ENCODE assay signal across 9 cellular contexts in genomic region chr7:158814637-158815036, GRCh38. TPM values are rescaled to one million over a fixed set of nuclear protein-coding genes. Genes with fewer than 3 reads are reported as not detected.
DNase-seq lines count a peak whose midpoint lies in the region; ATAC-seq, FAIRE-seq and TF ChIP-seq lines count a peak whose summit lies in the region.
"Had no signal": no experiment of that assay in that cellular context is flagged by ENCODE, and none has a peak within 500 bp of the region (broad histone marks: within the 10 kb centered on the region; RNA-seq: fewer than 3 reads in every experiment).

No MANE protein-coding gene starts in this region.

- H3K4me2 ChIP-seq in keratinocyte (ENCODE audit: control insufficient read depth, extremely low read depth, insufficient read depth, low read depth, low read length): no peak overlapping the region

- H3K9me1 ChIP-seq in keratinocyte (ENCODE audit: control insufficient read depth, extremely low read depth, insufficient read depth, low read length): peaks cover 3% of the 10 kb centered on the region

- H2AFZ ChIP-seq in keratinocyte (ENCODE audit: control insufficient read depth, low read length): no peak overlapping the region

- H3K4me1 Mint-ChIP-seq in activated CD4-positive, alpha-beta memory T cell treated with anti-CD3 and anti-CD28 coated beads, Interleukin-2, amount 10 ng/mL, durations not matched to agents 7 days and 5 days: peaks cover 97% of the 10 kb centered on the region

- no peaks in the 10 kb centered on the region for H3K9me3 ChIP-seq in heart left ventricle
- H3K9me3 ChIP-seq in keratinocyte (ENCODE audit: control insufficient read depth, low read depth, low read length): no peaks in the 10 kb centered on the region
- no peaks in the 10 kb centered on the region for H3K9me3 ChIP-seq in tibial nerve
- no peaks in the 10 kb centered on the region for H3K9me3 ChIP-seq in adrenal gland (replicated peaks in 1 of 3)

- WGBS in heart left ventricle, 4 donors: 70 to 79% (median 74%) methylated on average over 2 of the region's 2 CpGs
- WGBS in tibial nerve, 2 donors: 84 to 96% methylated on average over 2 of the region's 2 CpGs
- WGBS in adrenal gland, 4 donors: 91 to 100% (median 96%) methylated on average over 1 to 2 of the region's 2 CpGs

- FAIRE-seq in keratinocyte (lab: Jason Lieb, UNC): no peak

- H3K27me3 Mint-ChIP-seq in activated CD4-positive, alpha-beta memory T cell treated with anti-CD3 and anti-CD28 coated beads, Interleukin-2, amount 10 ng/mL, durations not matched to agents 7 days and 5 days: no peaks in the 10 kb centered on the region

- no peaks in the 10 kb centered on the region for H4K20me1 ChIP-seq in keratinocyte (ENCODE audit: control insufficient read depth, extremely low read depth, insufficient read depth, low read length)

- H3K4me1 ChIP-seq in heart left ventricle (peaks cover 21 to 89% (median 68%) of the 10 kb centered on the region in 12 donors), keratinocyte (ENCODE audit: control insufficient read depth, extremely low read depth, insufficient read depth, low read length) (peaks cover 64% of the 10 kb centered on the region), tibial nerve (peaks cover 7 to 72% (median 61%) of the 10 kb centered on the region in 4 donors), adrenal gland (replicated peaks in 1 of 2) (peaks cover 49 to 62% of the 10 kb centered on the region in 2 donors)

- TF ChIP-seq EP300 in tibial nerve (IDR thresholded peaks at IDR 0.05): no peak

- H3K27me3 ChIP-seq in heart left ventricle (no peaks in the 10 kb centered on the region), keratinocyte (ENCODE audit: control insufficient read depth, extremely low read depth, insufficient read depth, low read length) (no peaks in the 10 kb centered on the region), tibial nerve (no peaks in the 10 kb centered on the region), adrenal gland (no peaks in the 10 kb centered on the region)

- no peaks in the 10 kb centered on the region for H3K9me3 Mint-ChIP-seq in activated CD4-positive, alpha-beta memory T cell treated with anti-CD3 and anti-CD28 coated beads, Interleukin-2, amount 10 ng/mL, durations not matched to agents 7 days and 5 days
- H3K9me3 Mint-ChIP-seq: HFFc6 had no signal

- H3K36me3 ChIP-seq in heart left ventricle: peaks cover 0 to 6% (median 0%) of the 10 kb centered on the region in 9 donors
- H3K36me3 ChIP-seq in keratinocyte (ENCODE audit: control insufficient read depth in 2 of 2, extremely low read depth in 1 of 2, insufficient read depth in 2 of 2, low read length in 2 of 2): no peaks in the 10 kb centered on the region
- no peaks in the 10 kb centered on the region for H3K36me3 ChIP-seq in tibial nerve
- no peaks in the 10 kb centered on the region for H3K36me3 ChIP-seq in adrenal gland (replicated peaks in 1 of 2)

- CTCF ChIA-PET in activated CD4-positive, alpha-beta memory T cell treated with anti-CD3 and anti-CD28 coated beads, Interleukin-2, amount 10 ng/mL, durations not matched to agents 7 days and 5 days (lab: Charles Lee): interaction anchor here (0.6 to 1.3 kb wide), 2 partner anchors 8 to 12 kb away, joined by 3 read pairs; no protein-coding TSS in a partner anchor

- H3K36me3 Mint-ChIP-seq in activated CD4-positive, alpha-beta memory T cell treated with anti-CD3 and anti-CD28 coated beads, Interleukin-2, amount 10 ng/mL, durations not matched to agents 7 days and 5 days (ENCODE audit: low read depth): peaks cover 56% of the 10 kb centered on the region

- intact Hi-C loops in heart left ventricle (cut with DNase I) (loop anchor here in 3 of 10 donors (5.0 kb wide), 5 partner anchors 32 to 107 kb away; partner anchors contain the start of gene DYNC2I1 (in 1 of the 3)), left ventricle myocardium superior (cut with micrococcal nuclease) (no loop called here), adrenal gland (cut with DNase I) (no loop called here)

- ATAC-seq in heart left ventricle (no peak), left ventricle myocardium superior (no peak)

- H3K79me2 ChIP-seq in keratinocyte (ENCODE audit: control insufficient read depth, insufficient read depth, low read length): peaks cover 83% of the 10 kb centered on the region

- peak overlapping the region; percentile 92 for H3K27ac Mint-ChIP-seq in activated CD4-positive, alpha-beta memory T cell treated with anti-CD3 and anti-CD28 coated beads, Interleukin-2, amount 10 ng/mL, durations not matched to agents 7 days and 5 days

- DNase-seq in heart left ventricle (no peak), left ventricle myocardium superior (no peak), keratinocyte (ENCODE audit: low read depth, low spot score) (no peak), tibial nerve (ENCODE audit: low spot score in 2 of 2) (no peak), Ammon's horn (ENCODE audit: low spot score) (no peak), adrenal gland (no peak), LoVo (ENCODE audit: low spot score) (no peak)
- DNase-seq in activated CD4-positive, alpha-beta memory T cell treated with anti-CD3 and anti-CD28 coated beads, Interleukin-2, amount 10 ng/mL, durations not matched to agents 7 days and 5 days: peak; percentile 54
- DNase-seq: HFFc6 had no signal

- H3K4me3 Mint-ChIP-seq in activated CD4-positive, alpha-beta memory T cell treated with anti-CD3 and anti-CD28 coated beads, Interleukin-2, amount 10 ng/mL, durations not matched to agents 7 days and 5 days: peak overlapping the region; percentile 48
- H3K4me3 Mint-ChIP-seq: HFFc6 had no signal

- POLR2A ChIA-PET in activated CD4-positive, alpha-beta memory T cell treated with anti-CD3 and anti-CD28 coated beads, Interleukin-2, amount 10 ng/mL, durations not matched to agents 7 days and 5 days (lab: Charles Lee): interaction anchor here (1.0 to 4.0 kb wide), 5 partner anchors 8 to 110 kb away, joined by 4 to 41 read pairs (median 7); partner anchors contain the start of genes DYNC2I1, ESYT2 and NCAPG2

- TF ChIP-seq POLR2A in heart left ventricle (IDR thresholded peaks at IDR 0.05) (no peak), tibial nerve (IDR thresholded peaks at IDR 0.05) (no peak), adrenal gland (IDR thresholded peaks at IDR 0.05) (no peak)

- H3K9ac ChIP-seq in keratinocyte (ENCODE audit: control insufficient read depth, extremely low read depth, insufficient read depth, low read length): peak overlapping the region; percentile 9

- no peak for TF ChIP-seq CTCF in heart left ventricle (IDR thresholded peaks at IDR 0.05)
- TF ChIP-seq CTCF in keratinocyte (optimal IDR thresholded peaks at IDR 0.05 in 1 of 3, IDR thresholded peaks at IDR 0.05 in 1 of 3, conservative IDR thresholded peaks at IDR 0.05 in 1 of 3; ENCODE audit: extremely low read depth in 1 of 3, insufficient read depth in 2 of 3, low read length in 3 of 3): no peak
- TF ChIP-seq CTCF in tibial nerve (IDR thresholded peaks at IDR 0.05): no peak
- TF ChIP-seq CTCF in adrenal gland (IDR thresholded peaks at IDR 0.05): no peak

- dilution Hi-C loops in keratinocyte (cut with MboI; ENCODE audit: extremely low pct_ligation_motif_present, low sequenced_read_pairs): no loop called here

- no peak overlapping the region for H3K4me3 ChIP-seq in heart left ventricle
- no peak overlapping the region for H3K4me3 ChIP-seq in keratinocyte (ENCODE audit: control insufficient read depth in 2 of 3, extremely low read depth in 1 of 3, insufficient read depth in 2 of 3, low read depth in 1 of 3, low read length in 3 of 3)
- H3K4me3 ChIP-seq in tibial nerve: no peak overlapping the region
- H3K4me3 ChIP-seq in adrenal gland: no peak overlapping the region

- H3K27ac ChIP-seq in heart left ventricle (peak overlapping the region in 11 of 12 donors; percentile 86 to 97 (median 89)), keratinocyte (ENCODE audit: control insufficient read depth, insufficient read depth, low read length) (peak overlapping the region; percentile 13), tibial nerve (peak overlapping the region; percentile 10 to 92 (median 66)), adrenal gland (peak overlapping the region in 2 of 5 donors; percentile 30 to 98)

RNA-seq across cellular contexts. Expression of gene ESYT2, which starts 14.7 kb away (rescaled TPM):
- 10 to 100 TPM; 42.8 to 91.8 (median 50.9) TPM for total RNA-seq in heart left ventricle
- 10 to 100 TPM; 16.2 to 46.4 TPM for polyA plus RNA-seq in heart left ventricle
- total RNA-seq in left ventricle myocardium superior: 44.3 TPM
- total RNA-seq in activated CD4-positive, alpha-beta memory T cell treated with anti-CD3 and anti-CD28 coated beads, Interleukin-2, amount 10 ng/mL, durations not matched to agents 7 days and 5 days: 100 to 1,000 TPM; 128 to 133 TPM
- polyA plus RNA-seq in keratinocyte: 37.5 to 45.9 TPM (median 43.3 TPM) in 3 replicates
- 25.0 TPM for polyA plus RNA-seq in keratinocyte (2011; ENCODE audit: low read depth)
- polyA plus RNA-seq in keratinocyte (2011; cell fraction: cytosol; rRNA removed): 20.4 and 30.4 TPM in 2 replicates
- 48.0 and 55.0 TPM in 2 replicates for polyA plus RNA-seq in keratinocyte (2011; cell fraction: nucleus; rRNA removed)
- polyA plus RNA-seq in keratinocyte (2012; ENCODE audit: low replicate concordance): 28.8 and 38.8 TPM in 2 replicates
- 40.8 to 60.4 TPM (median 48.7 TPM) in 3 replicates for polyA minus RNA-seq in keratinocyte
- 53.3 TPM for polyA minus RNA-seq in keratinocyte (2011; cell fraction: cytosol; rRNA and poly(A)+ RNA removed)
- 70.4 and 102 TPM in 2 replicates for polyA minus RNA-seq in keratinocyte (2011; cell fraction: nucleus; rRNA and poly(A)+ RNA removed)
- total RNA-seq in tibial nerve: 100 to 1,000 TPM in 3 of 4 donors, 10 to 100 TPM in 1; 91.0 to 124 (median 114) TPM
- total RNA-seq in adrenal gland: 100 to 1,000 TPM in 2 of 8 donors, 10 to 100 TPM in 6; 56.2 to 102 (median 87.6) TPM
- 10 to 100 TPM; 16.8 to 57.6 (median 24.5) TPM for polyA plus RNA-seq in adrenal gland

RNA-seq across cellular contexts. Expression of gene DYNC2I1, which starts 41.7 kb away (rescaled TPM):
- 10 to 100 TPM; 15.1 to 25.7 (median 21.0) TPM for total RNA-seq in heart left ventricle
- polyA plus RNA-seq in heart left ventricle: 10 to 100 TPM; 16.2 to 40.9 TPM
- 32.3 TPM for total RNA-seq in left ventricle myocardium superior
- 10 to 100 TPM; 12.2 to 16.1 TPM for total RNA-seq in activated CD4-positive, alpha-beta memory T cell treated with anti-CD3 and anti-CD28 coated beads, Interleukin-2, amount 10 ng/mL, durations not matched to agents 7 days and 5 days
- 9.1 to 13.6 TPM (median 11.7 TPM) in 3 replicates for polyA plus RNA-seq in keratinocyte
- polyA plus RNA-seq in keratinocyte (2011; ENCODE audit: low read depth): 12.0 TPM
- polyA plus RNA-seq in keratinocyte (2011; cell fraction: cytosol; rRNA removed): 6.4 and 9.4 TPM in 2 replicates
- 23.5 and 29.0 TPM in 2 replicates for polyA plus RNA-seq in keratinocyte (2011; cell fraction: nucleus; rRNA removed)
- 5.8 and 7.8 TPM in 2 replicates for polyA plus RNA-seq in keratinocyte (2012; ENCODE audit: low replicate concordance)
- 2.8 to 10.6 TPM (median 7.1 TPM) in 3 replicates for polyA minus RNA-seq in keratinocyte
- polyA minus RNA-seq in keratinocyte (2011; cell fraction: cytosol; rRNA and poly(A)+ RNA removed): 6.3 TPM
- 10.4 and 16.2 TPM in 2 replicates for polyA minus RNA-seq in keratinocyte (2011; cell fraction: nucleus; rRNA and poly(A)+ RNA removed)
- 10 to 100 TPM; 19.2 to 41.4 (median 25.9) TPM for total RNA-seq in tibial nerve
- 10 to 100 TPM in 6 of 8 donors, 1 to 10 TPM in 2; 6.9 to 19.4 (median 15.2) TPM for total RNA-seq in adrenal gland
- 10 to 100 TPM; 18.7 to 37.7 (median 20.9) TPM for polyA plus RNA-seq in adrenal gland
